ENCODE assay signal across 19 cellular contexts in genomic region chr20:11056414-11056813, GRCh38.
"Had no signal": no experiment of that assay in that cellular context is flagged by ENCODE, and none has a peak within 500 bp of the region (broad histone marks: within the 10 kb centered on the region; RNA-seq: fewer than 3 reads in every experiment).

No MANE protein-coding gene starts in this region.

- H3K4me3 ChIP-seq: coronary artery, left lung, right atrium auricular region, suprapubic skin, transverse colon had no signal

- H3K36me3 ChIP-seq: left lung, right atrium auricular region, suprapubic skin, transverse colon had no signal

- H3K9me3 ChIP-seq: left lung, right atrium auricular region, suprapubic skin, transverse colon had no signal

- H3K27me3 ChIP-seq: left lung, right atrium auricular region, suprapubic skin, transverse colon had no signal

- ATAC-seq: activated T-cell treated with anti-CD3 and anti-CD28 coated beads, Interleukin-2, amount 50 U/mL, for 4 hours; left lung; stimulated activated naive CD8-positive, alpha-beta T cell treated with anti-CD3 and anti-CD28 coated beads, Interleukin-15, amount 100 ng/mL, for 72 hours had no signal

- DNase-seq: activated CD4-positive, alpha-beta T cell treated with anti-CD3 and anti-CD28 coated beads, Interleukin-2, amount 50 U/mL, for 1 hour; activated CD4-positive, CD25-positive, alpha-beta regulatory T cell treated with anti-CD3 and anti-CD28 coated beads, Interleukin-2, amount 50 U/mL, for 72 hours; activated CD8-positive, alpha-beta memory T cell treated with anti-CD3 and anti-CD28 coated beads, Interleukin-2, amount 50 U/mL, for 4 hours; activated naive CD4-positive, alpha-beta T cell treated with anti-CD3 and anti-CD28 coated beads for 36 hours; activated T-cell treated with anti-CD3 and anti-CD28 coated beads, Interleukin-2, amount 50 U/mL, for 4 hours; aorta; foreskin melanocyte; hypothalamus; islet precursor cell; left lung; midbrain; occipital lobe; posterior cingulate gyrus; stimulated activated naive CD8-positive, alpha-beta T cell treated with anti-CD3 and anti-CD28 coated beads, Interleukin-15, amount 100 ng/mL, for 72 hours; transverse colon had no signal

- H3K4me1 ChIP-seq: left lung, right atrium auricular region, suprapubic skin had no signal

- H3K27ac ChIP-seq: coronary artery, left lung, right atrium auricular region, suprapubic skin, transverse colon, VCaP had no signal
